In genomic region chr6:159174263-159174974, GRCh38 we compare ENCODE assay signal across 8 cellular contexts. TPM values are rescaled to one million over a fixed set of nuclear protein-coding genes. Genes with fewer than 3 reads are reported as not detected.
A peak's percentile ranks its signal among the peaks of the same experiment; 100 is the strongest.
DNase-seq lines count a peak whose midpoint lies in the region; ATAC-seq and TF ChIP-seq lines count a peak whose summit lies in the region.

No MANE protein-coding gene starts in this region.

- no peaks in the 10 kb centered on the region for H3K4me1 ChIP-seq in OCI-LY1 (ENCODE audit: insufficient read depth, low read length, severe bottlenecking)

- no peak overlapping the region for H3K9ac ChIP-seq in OCI-LY1 (ENCODE audit: low read length)

- peaks cover 59 to 87% (median 69%) of the 10 kb centered on the region in 3 donors for H3K27me3 Mint-ChIP-seq in naive B cell

- H3F3A ChIP-seq in OCI-LY1 (ENCODE audit: insufficient read depth, low read length), result no peaks in the 10 kb centered on the region

- H3K27ac Mint-ChIP-seq in naive B cell, result peak overlapping the region in 3 of 6 donors; percentile 24 to 76 (median 33)

- H3K9me3 Mint-ChIP-seq in naive B cell, result peaks cover 0 to 2% (median 0%) of the 10 kb centered on the region in 7 donors

- no peak overlapping the region for H3K4me2 ChIP-seq in OCI-LY1 (ENCODE audit: low read length)

- no peaks in the 10 kb centered on the region for H3K79me2 ChIP-seq in OCI-LY1 (ENCODE audit: insufficient read depth, low read length)

- H2AFZ ChIP-seq in OCI-LY1 (ENCODE audit: low read length), result no peak overlapping the region

- H3K4me1 Mint-ChIP-seq in naive B cell, result peaks cover 6 to 17% (median 10%) of the 10 kb centered on the region in 3 donors

- H3K9me3 ChIP-seq in OCI-LY1 (ENCODE audit: low read length), result no peaks in the 10 kb centered on the region

- no peak overlapping the region for H3K27ac ChIP-seq in HL-60 (replicated peaks)
- no peak overlapping the region for H3K27ac ChIP-seq in OCI-LY1 (ENCODE audit: low read depth, low read length, poor library complexity, severe bottlenecking)

- peak overlapping the region in 6 of 8 donors; percentile 37 to 73 (median 56) for H3K4me3 Mint-ChIP-seq in naive B cell

- TF ChIP-seq CTCF in HL-60 (IDR thresholded peaks at IDR 0.05; ENCODE audit: insufficient read depth, low read length) (peak; percentile 87), OCI-LY1 (IDR thresholded peaks at IDR 0.05; ENCODE audit: low read length) (peak; percentile 98), epithelial cell of esophagus (IDR thresholded peaks at IDR 0.05; ENCODE audit: insufficient read depth, low read depth, low read length, missing control alignments) (peak; percentile 97)

- no peaks in the 10 kb centered on the region for H4K20me1 ChIP-seq in OCI-LY1 (ENCODE audit: insufficient read depth, low read length)

- H3K27me3 ChIP-seq in HL-60 (ENCODE audit: insufficient read depth, poor library complexity, severe bottlenecking) (peaks cover 57% of the 10 kb centered on the region), OCI-LY1 (ENCODE audit: insufficient read depth, low read length) (no peaks in the 10 kb centered on the region; the same call in 1 of the 2 replicates)

- ATAC-seq in naive B cell (ENCODE audit: low read depth in 2 of 2), result peak; percentile 78 to 79

- H3K4me3 ChIP-seq in HL-60 (replicated peaks; ENCODE audit: insufficient read depth, low read length), result no peak overlapping the region
- no peak overlapping the region for H3K4me3 ChIP-seq in OCI-LY1 (ENCODE audit: low read depth, low read length, poor library complexity, severe bottlenecking)
- no peak overlapping the region for H3K4me3 ChIP-seq in epithelial cell of esophagus (ENCODE audit: low read length)

- no peaks in the 10 kb centered on the region for H3K9me2 ChIP-seq in OCI-LY1 (ENCODE audit: low read depth, low read length)

- DNase-seq in C1 segment of cervical spinal cord (lab: John Stamatoyannopoulos, UW) (peak in 9 of 14 donors; percentile 5 to 51 (median 22)), GM19240 (ENCODE audit: insufficient read length, low spot score) (peak; percentile 68), HL-60 (ENCODE audit: low read depth in 1 of 2, low spot score in 1 of 2) (peak; percentile 18 to 63), activated T-cell treated with anti-CD3 and anti-CD28 coated beads for 24 hours (ENCODE audit: low read depth) (peak; percentile 59), epithelial cell of esophagus (ENCODE audit: low read depth) (peak; percentile 67), naive B cell (peak; percentile 55)
- peak; percentile 50 for DNase-seq in stimulated activated naive CD4-positive, alpha-beta T cell treated with Interleukin-2 at 50 U/mL for 16 hours (lab: John Stamatoyannopoulos, UW)

- H3K36me3 Mint-ChIP-seq in naive B cell, result no peaks in the 10 kb centered on the region

- H3K36me3 ChIP-seq in OCI-LY1 (ENCODE audit: insufficient read depth, low read length), result no peaks in the 10 kb centered on the region

RNA-seq across cellular contexts. Expression of gene FNDC1, which starts 5.2 kb away (rescaled TPM):
- not detected for polyA plus RNA-seq in naive B cell (ENCODE audit: low read depth in 6 of 6)
